ENCODE assay signal across 1 cellular context in the genomic region with DNA sequence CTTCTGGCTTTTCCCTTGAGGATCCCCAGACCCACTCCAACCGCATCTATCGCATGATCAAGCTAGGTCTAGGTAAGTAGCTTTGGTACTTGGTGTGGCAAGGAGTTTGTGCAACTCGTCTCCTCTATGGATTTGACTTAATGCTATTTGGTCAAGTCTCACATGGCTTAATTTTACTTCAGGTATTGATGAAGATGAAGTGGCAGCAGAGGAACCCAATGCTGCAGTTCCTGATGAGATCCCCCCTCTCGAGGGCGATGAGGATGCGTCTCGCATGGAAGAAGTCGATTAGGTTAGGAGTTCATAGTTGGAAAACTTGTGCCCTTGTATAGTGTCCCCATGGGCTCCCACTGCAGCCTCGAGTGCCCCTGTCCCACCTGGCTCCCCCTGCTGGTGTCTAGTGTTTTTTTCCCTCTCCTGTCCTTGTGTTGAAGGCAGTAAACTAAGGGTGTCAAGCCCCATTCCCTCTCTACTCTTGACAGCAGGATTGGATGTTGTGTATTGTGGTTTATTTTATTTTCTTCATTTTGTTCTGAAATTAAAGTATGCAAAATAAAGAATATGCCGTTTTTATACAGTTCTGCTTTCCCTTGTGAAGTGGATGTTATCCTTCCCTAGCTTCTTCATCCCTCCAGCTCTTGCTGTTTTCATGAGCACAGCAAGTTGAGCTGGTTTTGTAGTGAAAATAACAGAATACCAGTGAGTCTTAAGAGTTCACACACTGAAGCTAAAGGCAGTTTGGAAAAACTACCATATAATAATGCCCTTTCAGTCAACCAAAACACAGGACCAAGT.
A peak's percentile ranks its signal among the peaks of the same experiment; 100 is the strongest.
TF ChIP-seq lines count a peak whose summit lies in the region.

No MANE protein-coding gene starts in this region.

TF ChIP-seq in HepG2, 621 proteins besides CTCF, POLR2A, EP300 and RAD21:
- TF ChIP-seq ATF5 (CRISPR knock-in tag; IDR thresholded peaks at IDR 0.05; ENCODE audit: low read depth) (no peak), SAP130 (CRISPR knock-in tag; IDR thresholded peaks at IDR 0.05; ENCODE audit: low read depth) (0 out of 2 replicates have a peak, but pooled peaks have one; percentile 18), GATAD2A (CRISPR knock-in tag; IDR thresholded peaks at IDR 0.05) (0 out of 2 replicates have a peak, but pooled peaks have one; percentile 32), SKI (IDR thresholded peaks at IDR 0.05; ENCODE audit: partially characterized antibody) (no peak), PHF20 (CRISPR knock-in tag; IDR thresholded peaks at IDR 0.05) (no peak), ZNF652 (CRISPR knock-in tag; IDR thresholded peaks at IDR 0.05; ENCODE audit: borderline replicate concordance, low read depth) (0 out of 2 replicates have a peak, but pooled peaks have one; percentile 11), NRL (CRISPR knock-in tag; IDR thresholded peaks at IDR 0.05; ENCODE audit: borderline replicate concordance) (0 out of 2 replicates have a peak, but pooled peaks have one; percentile 13), RBFOX2 (IDR thresholded peaks at IDR 0.05; ENCODE audit: low read depth, low read length) (peak; percentile 61), ZNF724P (CRISPR knock-in tag; IDR thresholded peaks at IDR 0.05; ENCODE audit: borderline replicate concordance) (no peak), HMGXB4 (CRISPR knock-in tag; IDR thresholded peaks at IDR 0.05; ENCODE audit: borderline replicate concordance in 1 of 2, low read depth in 1 of 2) (0 out of 4 replicates have a peak, but pooled peaks have one; percentile 29 to 43), POLR2AphosphoS2 (IDR thresholded peaks at IDR 0.05; ENCODE audit: low read depth, low read length) (peak; percentile 85; the same call in 1 of the 2 replicates), HBP1 (CRISPR knock-in tag; IDR thresholded peaks at IDR 0.05; ENCODE audit: low read depth) (0 out of 2 replicates have a peak, but pooled peaks have one; percentile 12), STAG1 (CRISPR knock-in tag; IDR thresholded peaks at IDR 0.05) (peak; percentile 32; the same call in 1 of the 2 replicates), PAF1 (CRISPR knock-in tag; IDR thresholded peaks at IDR 0.05) (peak; percentile 61; the same call in 1 of the 2 replicates), ELF3 (CRISPR knock-in tag; IDR thresholded peaks at IDR 0.05) (0 out of 2 replicates have a peak, but pooled peaks have one; percentile 39), ZNF790 (CRISPR knock-in tag; IDR thresholded peaks at IDR 0.05; ENCODE audit: borderline replicate concordance) (no peak), SMC3 (IDR thresholded peaks at IDR 0.05; ENCODE audit: low read length) (peak; percentile 38; the same call in 1 of the 2 replicates), GATAD1 (CRISPR knock-in tag; IDR thresholded peaks at IDR 0.05) (0 out of 2 replicates have a peak, but pooled peaks have one; percentile 20), DMTF1 (CRISPR knock-in tag; IDR thresholded peaks at IDR 0.05) (no peak), POLR2AphosphoS5 (IDR thresholded peaks at IDR 0.05; ENCODE audit: low read depth, low read length) (peak; percentile 29; the same call in 1 of the 2 replicates), ZBTB38 (CRISPR knock-in tag; IDR thresholded peaks at IDR 0.05) (peak; percentile 70), REXO4 (CRISPR knock-in tag; IDR thresholded peaks at IDR 0.05; ENCODE audit: borderline replicate concordance) (no peak)
- TF ChIP-seq, protein P1, sequence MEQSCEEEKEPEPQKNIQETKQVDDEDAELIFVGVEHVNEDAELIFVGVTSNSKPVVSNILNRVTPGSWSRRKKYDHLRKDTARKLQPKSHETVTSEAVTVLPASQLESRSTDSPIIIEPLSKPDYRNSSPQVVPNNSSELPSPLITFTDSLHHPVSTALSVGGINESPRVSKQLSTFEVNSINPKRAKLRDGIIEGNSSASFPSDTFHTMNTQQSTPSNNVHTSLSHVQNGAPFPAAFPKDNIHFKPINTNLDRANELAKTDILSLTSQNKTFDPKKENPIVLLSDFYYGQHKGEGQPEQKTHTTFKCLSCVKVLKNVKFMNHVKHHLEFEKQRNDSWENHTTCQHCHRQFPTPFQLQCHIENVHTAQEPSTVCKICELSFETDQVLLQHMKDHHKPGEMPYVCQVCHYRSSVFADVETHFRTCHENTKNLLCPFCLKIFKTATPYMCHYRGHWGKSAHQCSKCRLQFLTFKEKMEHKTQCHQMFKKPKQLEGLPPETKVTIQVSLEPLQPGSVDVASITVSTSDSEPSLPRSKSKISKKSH (CRISPR knock-in tag; IDR thresholded peaks at IDR 0.05; ENCODE audit: borderline replicate concordance), result no peak
